ENCODE assay signal across 8 cellular contexts in genomic region chrX:74293343-74293946, GRCh38. TPM values are rescaled to one million over a fixed set of nuclear protein-coding genes. Genes with fewer than 3 reads are reported as not detected.
DNase-seq lines count a peak whose midpoint lies in the region; TF ChIP-seq lines count a peak whose summit lies in the region.

No MANE protein-coding gene starts in this region.

- peak overlapping the region; percentile 96 for H3K27ac ChIP-seq in subcutaneous abdominal adipose tissue (ENCODE audit: low read depth, low read length)

- H3K4me3 ChIP-seq in subcutaneous abdominal adipose tissue (ENCODE audit: low read depth in 1 of 5, low read length in 5 of 5), result peak overlapping the region; percentile 66 to 87 (median 78)

- TF ChIP-seq POLR2A in GM19193 (IDR thresholded peaks at IDR 0.05; ENCODE audit: extremely low read depth, insufficient read depth, insufficient read length), result peak; percentile 29

- H3K36me3 Mint-ChIP-seq in activated naive CD4-positive, alpha-beta T cell treated with anti-CD3 and anti-CD28 coated beads for 36 hours (ENCODE audit: low read depth), result peaks cover 8% of the 10 kb centered on the region

- peak; percentile 69 for DNase-seq in ACHN
- peak; percentile 55 for DNase-seq in MV-4-11 (lab: John Stamatoyannopoulos, UW)
- peak; percentile 69 for DNase-seq in SK-N-DZ (ENCODE audit: low spot score)
- peak; percentile 70 for DNase-seq in activated naive CD4-positive, alpha-beta T cell treated with anti-CD3 and anti-CD28 coated beads for 36 hours
- DNase-seq in germinal center (ENCODE audit: low spot score), result peak; percentile 66
- DNase-seq in non-pigmented ciliary epithelial cell (ENCODE audit: low read depth), result peak; percentile 11

- H3K27me3 Mint-ChIP-seq in activated naive CD4-positive, alpha-beta T cell treated with anti-CD3 and anti-CD28 coated beads for 36 hours (ENCODE audit: low read depth), result no peaks in the 10 kb centered on the region

- H3K4me1 Mint-ChIP-seq in activated naive CD4-positive, alpha-beta T cell treated with anti-CD3 and anti-CD28 coated beads for 36 hours (ENCODE audit: low read depth), result peaks cover 17% of the 10 kb centered on the region

- H3K4me3 Mint-ChIP-seq in activated naive CD4-positive, alpha-beta T cell treated with anti-CD3 and anti-CD28 coated beads for 36 hours, result peak overlapping the region; percentile 94

- intact Hi-C loops in activated naive CD4-positive, alpha-beta T cell treated with anti-CD3 and anti-CD28 coated beads for 36 hours (cut with micrococcal nuclease), result loop anchor here (2.0 to 10.0 kb wide), 8 partner anchors 51 to 1879 kb away; partner anchors contain the start of genes NAP1L2, PBDC1 and UPRT

- CTCF ChIA-PET in activated naive CD4-positive, alpha-beta T cell treated with anti-CD3 and anti-CD28 coated beads for 36 hours (lab: Charles Lee), result interaction anchor here (0.7 kb wide), 2 partner anchors 43 to 278 kb away, joined by 3 read pairs; no protein-coding TSS in a partner anchor

- peak overlapping the region in 3 of 5 donors; percentile 11 to 59 (median 52) for H3K9ac ChIP-seq in subcutaneous abdominal adipose tissue (ENCODE audit: low read length in 5 of 5)

- no peaks in the 10 kb centered on the region for H3K9me3 Mint-ChIP-seq in activated naive CD4-positive, alpha-beta T cell treated with anti-CD3 and anti-CD28 coated beads for 36 hours

- no peaks in the 10 kb centered on the region for H3K36me3 ChIP-seq in subcutaneous abdominal adipose tissue (ENCODE audit: control insufficient read depth in 5 of 5, insufficient read depth in 5 of 5, low read length in 5 of 5)

- peaks cover 0 to 2% (median 0%) of the 10 kb centered on the region in 5 donors for H3K27me3 ChIP-seq in subcutaneous abdominal adipose tissue (ENCODE audit: control insufficient read depth in 5 of 5, insufficient read depth in 4 of 5, low read length in 5 of 5)

- in situ Hi-C loops in ACHN (cut with HindIII; ENCODE audit: low pct_ligation_motif_present, low pct_unique_long_range_greater_than_20kb, low sequenced_read_pairs), result no loop called here

- H3K9me3 ChIP-seq in subcutaneous abdominal adipose tissue (ENCODE audit: control insufficient read depth in 5 of 5, low read length in 5 of 5), result no peaks in the 10 kb centered on the region

- peak overlapping the region; percentile 76 for H3K27ac Mint-ChIP-seq in activated naive CD4-positive, alpha-beta T cell treated with anti-CD3 and anti-CD28 coated beads for 36 hours

- peaks cover 0 to 19% (median 9%) of the 10 kb centered on the region in 5 donors for H3K4me1 ChIP-seq in subcutaneous abdominal adipose tissue (ENCODE audit: control insufficient read depth in 5 of 5, insufficient read depth in 5 of 5, low read length in 5 of 5)

RNA-seq across cellular contexts. Expression of gene ZCCHC13, which starts 10.5 kb away (rescaled TPM):
- not detected in 2 replicates for polyA plus RNA-seq in SK-N-DZ (2014; cell fraction: cytosol; rRNA removed)
- polyA plus RNA-seq in SK-N-DZ (2014; cell fraction: nucleus; rRNA removed), result not detected in 2 replicates
- total RNA-seq in activated naive CD4-positive, alpha-beta T cell treated with anti-CD3 and anti-CD28 coated beads for 36 hours, result not detected

Comparison
In these comparisons a context has a peak if more than half of its experiments do, and no peak if none do; other contexts are left out.
1. Peak in every context shown above with its lines: DNase-seq, H3K4me3 ChIP-seq and H3K27ac ChIP-seq.
2. DNase-seq: peak in every context shown above with its lines; median percentile 70 in activated naive CD4-positive, alpha-beta T cell treated with anti-CD3 and anti-CD28 coated beads for 36 hours; 69 in ACHN; 69 in SK-N-DZ; 66 in germinal center; 55 in MV-4-11; 11 in non-pigmented ciliary epithelial cell.